8 cellular contexts compared by ENCODE assay signal in genomic region chr17:60599620-60600489, GRCh38. TPM values are rescaled to one million over a fixed set of nuclear protein-coding genes. Genes with fewer than 3 reads are reported as not detected.
A peak's percentile ranks its signal among the peaks of the same experiment; 100 is the strongest.
DNase-seq lines count a peak whose midpoint lies in the region; ATAC-seq and TF ChIP-seq lines count a peak whose summit lies in the region.

Gene PPM1D, plus strand, starts transcription at chr17:60600193. Its CDS starts 222 bp downstream, at chr17:60600415.

- peak within 1 kb of the TSS; percentile 94 for H3K4me3 Mint-ChIP-seq in activated T-cell treated with anti-CD3 and anti-CD28 coated beads, Interleukin-2, amount 50 U/mL, for 4 hours

- in situ Hi-C loops in Panc1 (cut with HindIII; ENCODE audit: low pct_unique_long_range_greater_than_20kb, low sequenced_read_pairs) = no loop called here

- POLR2A ChIA-PET in Panc1 (lab: Charles Lee) = no interaction called here

- no peaks in the 10 kb centered on the region for H3K36me3 ChIP-seq in KMS-11 (ENCODE audit: insufficient read depth)
- H3K36me3 ChIP-seq in Panc1 (ENCODE audit: control insufficient read depth, insufficient read depth, low read length) = peaks cover 9% of the 10 kb centered on the region; the same call in 1 of the 2 replicates
- no peaks in the 10 kb centered on the region for H3K36me3 ChIP-seq in esophagus (ENCODE audit: control insufficient read depth in 2 of 2, insufficient read depth in 2 of 2, low read length in 1 of 2)
- no peaks in the 10 kb centered on the region for H3K36me3 ChIP-seq in mucosa of stomach (ENCODE audit: control insufficient read depth, insufficient read depth, low read length)

- H2AFZ ChIP-seq in KMS-11 (ENCODE audit: low read depth) = peak within 1 kb of the TSS; percentile 92

- H3K79me2 ChIP-seq in KMS-11 (ENCODE audit: insufficient read depth, low read depth) = peaks cover 44% of the 10 kb centered on the region

- H3K9me3 ChIP-seq in Panc1 (ENCODE audit: control insufficient read depth, insufficient read depth, low read depth, low read length) (no peaks in the 10 kb centered on the region), esophagus (ENCODE audit: control insufficient read depth in 2 of 2, insufficient read depth in 1 of 2, low read depth in 1 of 2, low read length in 1 of 2) (no peaks in the 10 kb centered on the region), mucosa of stomach (ENCODE audit: control insufficient read depth, low read length) (no peaks in the 10 kb centered on the region)

- 0 out of 2 replicates have a peak, but pooled peaks cover 3% of the 10 kb centered on the region for H4K20me1 ChIP-seq in KMS-11 (ENCODE audit: insufficient read depth)

- WGBS in esophagus, 2 donors = 0% methylated on average over 68 to 83 of the region's 83 CpGs

- H3K27ac ChIP-seq in KMS-11 = peak within 1 kb of the TSS; percentile 91
- H3K27ac ChIP-seq in Panc1 (ENCODE audit: low read length) = peak within 1 kb of the TSS; percentile 91
- peak within 1 kb of the TSS; percentile 95 to 99 for H3K27ac ChIP-seq in esophagus (ENCODE audit: low read depth in 2 of 2, low read length in 1 of 2)

- peak within 1 kb of the TSS; percentile 69 for H3K4me2 ChIP-seq in KMS-11

- H3K9me3 Mint-ChIP-seq in activated T-cell treated with anti-CD3 and anti-CD28 coated beads, Interleukin-2, amount 50 U/mL, for 4 hours = no peaks in the 10 kb centered on the region

- H3K4me1 ChIP-seq in KMS-11 (ENCODE audit: low read depth, poor library complexity, severe bottlenecking) = peaks cover 38% of the 10 kb centered on the region
- peaks cover 13% of the 10 kb centered on the region for H3K4me1 ChIP-seq in Panc1 (ENCODE audit: control insufficient read depth, insufficient read depth, low read length)
- no peaks in the 10 kb centered on the region for H3K4me1 ChIP-seq in esophagus (ENCODE audit: control insufficient read depth in 2 of 2, insufficient read depth in 2 of 2, low read length in 1 of 2)
- no peaks in the 10 kb centered on the region for H3K4me1 ChIP-seq in mucosa of stomach (ENCODE audit: control insufficient read depth, insufficient read depth, low read length)

- H3K27me3 Mint-ChIP-seq in activated T-cell treated with anti-CD3 and anti-CD28 coated beads, Interleukin-2, amount 50 U/mL, for 4 hours (ENCODE audit: low read depth) = no peaks in the 10 kb centered on the region

- DNase-seq in DMS79 treated with DMSO at 0.1 percent for 48 hours (lab: John Stamatoyannopoulos, UW) = peak; percentile 81
- DNase-seq in Panc1 (ENCODE audit: low read depth, low spot score) = peak; percentile 64
- DNase-seq in activated T-cell treated with anti-CD3 and anti-CD28 coated beads, Interleukin-2, amount 50 U/mL, for 4 hours = peak; percentile 97
- peak; percentile 99 for DNase-seq in stimulated activated CD8-positive, alpha-beta memory T cell treated with anti-CD3 and anti-CD28 coated beads, Interleukin-4, amount 100 ng/mL, for 48 hours

- peak within 1 kb of the TSS; percentile 61 for H3K4me3 ChIP-seq in KMS-11 (IDR thresholded peaks at IDR 0.05; ENCODE audit: insufficient read depth, low read depth, low read length)
- H3K4me3 ChIP-seq in Panc1 (ENCODE audit: low read depth in 2 of 2, low read length in 2 of 2) = peak within 1 kb of the TSS; percentile 78 to 83
- peak within 1 kb of the TSS; percentile 93 to 99 for H3K4me3 ChIP-seq in esophagus (ENCODE audit: low read depth in 1 of 2, low read length in 2 of 2)
- H3K4me3 ChIP-seq in mucosa of stomach (ENCODE audit: low read length) = peak within 1 kb of the TSS; percentile 81

- peak; percentile 89 for ATAC-seq in GM21786 (IDR thresholded peaks at IDR 0.05; ENCODE audit: unreplicated experiment)
- peak; percentile 96 for ATAC-seq in Panc1
- ATAC-seq in activated T-cell treated with anti-CD3 and anti-CD28 coated beads, Interleukin-2, amount 50 U/mL, for 4 hours = peak; percentile 94

- no TSS peak for BruUV-seq in Panc1 (replicated peaks; lab: Mats Ljungman, UMichigan)

- H3K27me3 ChIP-seq in KMS-11 (ENCODE audit: insufficient read depth, low read depth) (no peaks in the 10 kb centered on the region), Panc1 (ENCODE audit: control insufficient read depth, insufficient read depth, low read length) (no peaks in the 10 kb centered on the region), esophagus (ENCODE audit: control insufficient read depth in 1 of 2, insufficient read depth in 2 of 2, low read length in 2 of 2) (no peaks in the 10 kb centered on the region), mucosa of stomach (ENCODE audit: control insufficient read depth, insufficient read depth, low read length) (no peaks in the 10 kb centered on the region)

- H3K36me3 Mint-ChIP-seq in activated T-cell treated with anti-CD3 and anti-CD28 coated beads, Interleukin-2, amount 50 U/mL, for 4 hours (ENCODE audit: insufficient read depth) = peaks cover 2% of the 10 kb centered on the region

- intact Hi-C loops in Panc1 (cut with micrococcal nuclease; ENCODE audit: unreplicated experiment) = no loop called here

- TF ChIP-seq CTCF in KMS-11 (conservative IDR thresholded peaks at IDR 0.05; ENCODE audit: low read depth, low read length) (no peak), Panc1 (IDR thresholded peaks at IDR 0.05) (no peak)

- CTCF ChIA-PET in Panc1 (lab: Charles Lee) = interaction anchor here (0.7 to 0.9 kb wide), 3 partner anchors 18 to 429 kb away, joined by 3 to 4 read pairs (median 4); no protein-coding TSS in a partner anchor

- peaks cover 32% of the 10 kb centered on the region for H3K4me1 Mint-ChIP-seq in activated T-cell treated with anti-CD3 and anti-CD28 coated beads, Interleukin-2, amount 50 U/mL, for 4 hours (ENCODE audit: low read depth)

- H3K9ac ChIP-seq in KMS-11 (peak within 1 kb of the TSS; percentile 93), mucosa of stomach (ENCODE audit: low read length) (peak within 1 kb of the TSS; percentile 96)

RNA-seq across cellular contexts. Expression of gene PPM1D, which starts in this region (rescaled TPM):
- total RNA-seq in Panc1 (2021; ENCODE audit: unreplicated experiment) = 7.4 TPM
- polyA plus RNA-seq in Panc1 (2012; ENCODE audit: insufficient read length) = 3.4 TPM
- 10 to 100 TPM; 12.0 to 15.7 (median 13.1) TPM for total RNA-seq in activated T-cell treated with anti-CD3 and anti-CD28 coated beads, Interleukin-2, amount 50 U/mL, for 4 hours
- polyA plus RNA-seq in esophagus = 1 to 10 TPM; 3.3 to 5.1 TPM

Comparison
In these comparisons a context has a peak if more than half of its experiments do, and no peak if none do; other contexts are left out.
1. Peak in every context shown above with its lines: DNase-seq, ATAC-seq, H3K4me3 ChIP-seq and H3K27ac ChIP-seq.